ENCODE assay signal across 18 cellular contexts in the genomic region with DNA sequence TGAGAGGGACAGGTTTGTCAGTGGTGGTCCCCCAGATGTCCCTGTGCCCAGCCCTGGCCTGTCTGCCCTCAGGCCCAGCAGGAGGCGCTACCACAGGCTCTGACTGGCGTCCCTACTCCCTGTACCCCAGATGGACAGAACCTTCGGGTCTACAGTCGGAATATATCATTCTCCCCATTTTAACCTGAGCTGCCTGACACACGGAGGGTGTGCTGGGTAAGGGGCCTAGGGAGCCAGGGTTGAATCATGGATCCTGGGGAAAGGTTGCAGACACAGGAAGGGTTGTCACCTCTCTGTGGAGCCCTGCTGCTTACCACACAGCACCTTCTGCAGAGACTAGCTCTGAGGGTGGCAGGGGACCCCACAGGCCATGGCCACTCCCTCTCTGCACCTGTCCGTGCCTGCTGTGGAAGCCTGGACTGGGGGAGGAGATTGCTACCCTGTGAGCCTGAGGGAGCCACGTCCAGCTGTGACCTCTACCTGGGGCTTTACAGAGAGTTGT.
DNase-seq lines count a peak whose midpoint lies in the region; ATAC-seq and TF ChIP-seq lines count a peak whose summit lies in the region.
"Had no signal": no experiment of that assay in that cellular context is flagged by ENCODE, and none has a peak within 500 bp of the region (broad histone marks: within the 10 kb centered on the region; RNA-seq: fewer than 3 reads in every experiment).

No MANE protein-coding gene starts in this region.

- POLR2A ChIA-PET in activated CD4-positive, alpha-beta T cell treated with anti-CD3 and anti-CD28 coated beads, Interleukin-2, amount 10 ng/mL, durations not matched to agents 7 days and 5 days (lab: Charles Lee), result no interaction called here

- H3K27ac Mint-ChIP-seq in activated CD4-positive, alpha-beta T cell treated with anti-CD3 and anti-CD28 coated beads, Interleukin-2, amount 10 ng/mL, durations not matched to agents 7 days and 5 days, result peak overlapping the region; percentile 55
- H3K27ac Mint-ChIP-seq in T-helper 17 cell (peak overlapping the region; percentile 99), neural crest cell (ENCODE audit: unreplicated experiment) (no peak overlapping the region)
- H3K27ac Mint-ChIP-seq: CD8-positive, alpha-beta T cell had no signal

- peaks cover 73% of the 10 kb centered on the region for H3K4me1 Mint-ChIP-seq in activated CD4-positive, alpha-beta T cell treated with anti-CD3 and anti-CD28 coated beads, Interleukin-2, amount 10 ng/mL, durations not matched to agents 7 days and 5 days
- H3K4me1 Mint-ChIP-seq in T-helper 17 cell, result peaks cover 64% of the 10 kb centered on the region
- H3K4me1 Mint-ChIP-seq in neural crest cell, result peaks cover 25% of the 10 kb centered on the region

- CTCF ChIA-PET in activated CD4-positive, alpha-beta T cell treated with anti-CD3 and anti-CD28 coated beads, Interleukin-2, amount 10 ng/mL, durations not matched to agents 7 days and 5 days (lab: Charles Lee), result interaction anchor here (0.8 to 2.7 kb wide), 8 partner anchors 9 to 664 kb away, joined by 3 to 13 read pairs (median 4); a partner anchor contains a TSS

- in situ Hi-C loops in GM13976 (cut with MboI; ENCODE audit: low sequenced_read_pairs, unreplicated experiment), result loop anchor here (25.0 kb wide), 1 partner anchor 199 kb away; a partner anchor contains a TSS

- H3K4me3 Mint-ChIP-seq in activated CD4-positive, alpha-beta T cell treated with anti-CD3 and anti-CD28 coated beads, Interleukin-2, amount 10 ng/mL, durations not matched to agents 7 days and 5 days, result no peak overlapping the region
- peak overlapping the region; percentile 99 for H3K4me3 Mint-ChIP-seq in T-helper 17 cell
- peak overlapping the region; percentile 100 for H3K4me3 Mint-ChIP-seq in neural crest cell

- TF ChIP-seq CTCF in GM13976 (IDR thresholded peaks at IDR 0.05; ENCODE audit: borderline replicate concordance, control extremely low read depth, extremely low read depth, insufficient read depth, missing control alignments) (peak; percentile 5), neural crest cell (conservative IDR thresholded peaks at IDR 0.05) (no peak)

- no peak for ATAC-seq in T-helper 17 cell
- no peak for ATAC-seq in GM21786 (IDR thresholded peaks at IDR 0.05; ENCODE audit: unreplicated experiment)
- ATAC-seq: CD8-positive, alpha-beta T cell; Panc1 had no signal

- H3K36me3 Mint-ChIP-seq in activated CD4-positive, alpha-beta T cell treated with anti-CD3 and anti-CD28 coated beads, Interleukin-2, amount 10 ng/mL, durations not matched to agents 7 days and 5 days (ENCODE audit: low read depth), result peaks cover 61% of the 10 kb centered on the region
- peaks cover 2% of the 10 kb centered on the region for H3K36me3 Mint-ChIP-seq in T-helper 17 cell (ENCODE audit: low read depth)
- peaks cover 24% of the 10 kb centered on the region for H3K36me3 Mint-ChIP-seq in neural crest cell (ENCODE audit: low read depth)

- H3K9me3 Mint-ChIP-seq in activated CD4-positive, alpha-beta T cell treated with anti-CD3 and anti-CD28 coated beads, Interleukin-2, amount 10 ng/mL, durations not matched to agents 7 days and 5 days, result peaks cover 9% of the 10 kb centered on the region
- H3K9me3 Mint-ChIP-seq in neural crest cell, result no peaks in the 10 kb centered on the region
- H3K9me3 Mint-ChIP-seq: activated naive CD4-positive, alpha-beta T cell treated with anti-CD3 and anti-CD28 coated beads, Interleukin-2, amount 50 U/mL, for 24 hours; CD8-positive, alpha-beta T cell had no signal

- DNase-seq in activated CD4-positive, alpha-beta T cell treated with anti-CD3 and anti-CD28 coated beads, Interleukin-2, amount 10 ng/mL, durations not matched to agents 7 days and 5 days, result no peak
- DNase-seq in activated CD4-positive, alpha-beta T cell treated with anti-CD3 and anti-CD28 coated beads for 48 hours, result no peak
- DNase-seq in GM13976 (ENCODE audit: low spot score) (peak; percentile 13), T-helper 17 cell (no peak), neural crest cell (ENCODE audit: low read depth, low spot score) (no peak), dermis blood vessel endothelial cell (no peak)
- no peak for DNase-seq in central memory CD4-positive, alpha-beta T cell
- DNase-seq: CD8-positive, alpha-beta T cell; dorsolateral prefrontal cortex; head of caudate nucleus; NCI-H1694; NCI-H510A had no signal

- no peaks in the 10 kb centered on the region for H3K27me3 Mint-ChIP-seq in activated CD4-positive, alpha-beta T cell treated with anti-CD3 and anti-CD28 coated beads, Interleukin-2, amount 10 ng/mL, durations not matched to agents 7 days and 5 days
- H3K27me3 Mint-ChIP-seq in T-helper 17 cell (no peaks in the 10 kb centered on the region), neural crest cell (ENCODE audit: low read depth) (no peaks in the 10 kb centered on the region)
- H3K27me3 Mint-ChIP-seq: activated naive CD4-positive, alpha-beta T cell treated with anti-CD3 and anti-CD28 coated beads, Interleukin-2, amount 50 U/mL, for 24 hours had no signal

- no peaks in the 10 kb centered on the region for H3K9me3 ChIP-seq in T-helper 17 cell (ENCODE audit: control insufficient read depth, low read length, poor library complexity, severe bottlenecking)
- H3K9me3 ChIP-seq: body of pancreas, pancreas, tibial nerve had no signal
